ENCODE assay signal across 8 cellular contexts in genomic region chr11:68010058-68011041, GRCh38. TPM values are rescaled to one million over a fixed set of nuclear protein-coding genes. Genes with fewer than 3 reads are reported as not detected.
DNase-seq lines count a peak whose midpoint lies in the region; TF ChIP-seq lines count a peak whose summit lies in the region.

ALDH3B1 (plus strand) TSS chr11:68010327; CDS start chr11:68015298, 4,971 bp downstream.

- POLR2A ChIA-PET in BJ (lab: Charles Lee) = interaction anchor here (0.5 to 1.1 kb wide), 2 partner anchors 24 to 32 kb away, joined by 3 to 4 read pairs; no protein-coding TSS in a partner anchor

- no peak for DNase-seq in BJ (ENCODE audit: low read depth)
- DNase-seq in MG63 = peak; percentile 97
- peak; percentile 70 for DNase-seq in amniotic stem cell (lab: John Stamatoyannopoulos, UW)
- DNase-seq in left ventricle myocardium inferior = peak; percentile 90
- peak; percentile 80 for DNase-seq in pons (ENCODE audit: low spot score)
- no peak for DNase-seq in activated T-cell treated with anti-CD3 and anti-CD28 coated beads, Interleukin-2, amount 50 U/mL, for 24 hours
- no peak for DNase-seq in GM20000 (ENCODE audit: low spot score)
- no peak for DNase-seq in activated naive CD4-positive, alpha-beta T cell treated with anti-CD3 and anti-CD28 coated beads, Interleukin-2, amount 10 ng/mL, durations not matched to agents 7 days and 5 days

- H3K36me3 Mint-ChIP-seq in activated T-cell treated with anti-CD3 and anti-CD28 coated beads, Interleukin-2, amount 50 U/mL, for 24 hours (ENCODE audit: low read depth) = no peaks in the 10 kb centered on the region
- no peaks in the 10 kb centered on the region for H3K36me3 Mint-ChIP-seq in activated naive CD4-positive, alpha-beta T cell treated with anti-CD3 and anti-CD28 coated beads, Interleukin-2, amount 10 ng/mL, durations not matched to agents 7 days and 5 days

- no peaks in the 10 kb centered on the region; the same call in 1 of the 2 replicates for H3K36me3 ChIP-seq in BJ (ENCODE audit: control insufficient read depth, insufficient read depth, low read length)
- H3K36me3 ChIP-seq in MG63 = peaks cover 7% of the 10 kb centered on the region
- H3K36me3 ChIP-seq in left ventricle myocardium inferior = no peaks in the 10 kb centered on the region

- H3K27ac Mint-ChIP-seq in activated T-cell treated with anti-CD3 and anti-CD28 coated beads, Interleukin-2, amount 50 U/mL, for 24 hours = no peak within 1 kb of the TSS
- H3K27ac Mint-ChIP-seq in activated naive CD4-positive, alpha-beta T cell treated with anti-CD3 and anti-CD28 coated beads, Interleukin-2, amount 10 ng/mL, durations not matched to agents 7 days and 5 days = no peak within 1 kb of the TSS

- TF ChIP-seq CTCF in BJ (IDR thresholded peaks at IDR 0.05; ENCODE audit: insufficient read depth, low read depth, low read length) (peak; percentile 33), left ventricle myocardium inferior (IDR thresholded peaks at IDR 0.05; ENCODE audit: borderline replicate concordance) (no peak), GM20000 (IDR thresholded peaks at IDR 0.05; ENCODE audit: extremely low read depth, missing control alignments) (no peak)

- H3K9me3 ChIP-seq in MG63 = no peaks in the 10 kb centered on the region
- no peaks in the 10 kb centered on the region for H3K9me3 ChIP-seq in left ventricle myocardium inferior (replicated peaks)

- intact Hi-C loops in left ventricle myocardium inferior (cut with micrococcal nuclease) = no loop called here

- H3K9me3 Mint-ChIP-seq in activated T-cell treated with anti-CD3 and anti-CD28 coated beads, Interleukin-2, amount 50 U/mL, for 24 hours = no peaks in the 10 kb centered on the region
- H3K9me3 Mint-ChIP-seq in activated naive CD4-positive, alpha-beta T cell treated with anti-CD3 and anti-CD28 coated beads, Interleukin-2, amount 10 ng/mL, durations not matched to agents 7 days and 5 days = no peaks in the 10 kb centered on the region

- no peak within 1 kb of the TSS for H3K4me3 Mint-ChIP-seq in activated T-cell treated with anti-CD3 and anti-CD28 coated beads, Interleukin-2, amount 50 U/mL, for 24 hours
- H3K4me3 Mint-ChIP-seq in activated naive CD4-positive, alpha-beta T cell treated with anti-CD3 and anti-CD28 coated beads, Interleukin-2, amount 10 ng/mL, durations not matched to agents 7 days and 5 days = no peak within 1 kb of the TSS

- H3K27ac ChIP-seq in left ventricle myocardium inferior (replicated peaks) = peak within 1 kb of the TSS; percentile 83

- peaks cover 29% of the 10 kb centered on the region for H3K4me1 ChIP-seq in left ventricle myocardium inferior

- H3K4me3 ChIP-seq in BJ (ENCODE audit: low read depth, low read length) (peak within 1 kb of the TSS; percentile 50), MG63 (peak within 1 kb of the TSS; percentile 54), left ventricle myocardium inferior (peak within 1 kb of the TSS; percentile 57)

- no peaks in the 10 kb centered on the region for H3K27me3 Mint-ChIP-seq in activated T-cell treated with anti-CD3 and anti-CD28 coated beads, Interleukin-2, amount 50 U/mL, for 24 hours
- H3K27me3 Mint-ChIP-seq in activated naive CD4-positive, alpha-beta T cell treated with anti-CD3 and anti-CD28 coated beads, Interleukin-2, amount 10 ng/mL, durations not matched to agents 7 days and 5 days = peaks cover 18% of the 10 kb centered on the region

- CTCF ChIA-PET in BJ (lab: Yijun Ruan, JAX) = interaction anchor here (0.6 to 2.8 kb wide), 6 partner anchors 9 to 1367 kb away, joined by 3 to 13 read pairs (median 6); no protein-coding TSS in a partner anchor
- CTCF ChIA-PET in activated naive CD4-positive, alpha-beta T cell treated with anti-CD3 and anti-CD28 coated beads, Interleukin-2, amount 10 ng/mL, durations not matched to agents 7 days and 5 days (lab: Charles Lee) = interaction anchor here (1.1 to 2.0 kb wide), 4 partner anchors 20 to 199 kb away, joined by 3 to 5 read pairs (median 4); partner anchors contain the start of gene NDUFS8

- H3K27me3 ChIP-seq in BJ (ENCODE audit: control insufficient read depth, insufficient read depth, low read length) (no peaks in the 10 kb centered on the region), MG63 (no peaks in the 10 kb centered on the region), left ventricle myocardium inferior (ENCODE audit: low read depth) (no peaks in the 10 kb centered on the region)

- H3K4me1 Mint-ChIP-seq in activated T-cell treated with anti-CD3 and anti-CD28 coated beads, Interleukin-2, amount 50 U/mL, for 24 hours (ENCODE audit: low read depth) = peaks cover 4% of the 10 kb centered on the region
- peaks cover 14% of the 10 kb centered on the region for H3K4me1 Mint-ChIP-seq in activated naive CD4-positive, alpha-beta T cell treated with anti-CD3 and anti-CD28 coated beads, Interleukin-2, amount 10 ng/mL, durations not matched to agents 7 days and 5 days

RNA-seq across cellular contexts. Expression of gene ALDH3B1, which starts in this region (rescaled TPM):
- polyA plus RNA-seq in BJ (2011; rRNA removed) = 48.4 and 74.2 TPM in 2 replicates
- 12.8 and 17.3 TPM in 2 replicates for polyA minus RNA-seq in BJ (2011; rRNA and poly(A)+ RNA removed)
- total RNA-seq in MG63 (2014; rRNA removed; shearing (Covaris generic); ENCODE audit: low replicate concordance) = 7.5 and 14.0 TPM in 2 replicates
- 3.7 TPM for total RNA-seq in left ventricle myocardium inferior

Comparison
In these comparisons a context has a peak if more than half of its experiments do, and no peak if none do; other contexts are left out.
1. DNase-seq: peak in MG63 (single experiment), amniotic stem cell (single experiment), left ventricle myocardium inferior (single experiment) and pons (single experiment); none in BJ (single experiment), activated T-cell treated with anti-CD3 and anti-CD28 coated beads, Interleukin-2, amount 50 U/mL, for 24 hours (single experiment), GM20000 (single experiment) and activated naive CD4-positive, alpha-beta T cell treated with anti-CD3 and anti-CD28 coated beads, Interleukin-2, amount 10 ng/mL, durations not matched to agents 7 days and 5 days (single experiment).
2. Peak in every context shown above with its lines, with median percentiles within 50 percentile points of each other: H3K4me3 ChIP-seq.